Comparison of ENCODE assay signal across 8 cellular contexts in genomic region chr1:120558303-120559060, GRCh38.
DNase-seq lines count a peak whose midpoint lies in the region; ATAC-seq, FAIRE-seq and TF ChIP-seq lines count a peak whose summit lies in the region.
"Not testable (repeated sequence)": the region's sequence is repeated elsewhere in the genome, so short reads cannot be mapped to it uniquely, and the experiment has no call there.

No MANE protein-coding gene starts in this region.

- TF ChIP-seq CTCF in VCaP (conservative IDR thresholded peaks at IDR 0.05); GM12878 (IDR thresholded peaks at IDR 0.05 in 2 of 3, conservative IDR thresholded peaks at IDR 0.05 in 1 of 3; ENCODE audit: control insufficient read depth in 2 of 3, extremely low read depth in 1 of 3, insufficient read depth in 1 of 3, low read depth in 3 of 3, low read length in 3 of 3); upper lobe of right lung (IDR thresholded peaks at IDR 0.05): not testable (repeated sequence)

- TF ChIP-seq POLR2A in GM12878 (IDR thresholded peaks at IDR 0.05; ENCODE audit: low read depth, low read length), result not testable (repeated sequence)

- CTCF ChIA-PET in GM12878 (lab: Yijun Ruan, JAX), result not testable (repeated sequence)

- not testable (repeated sequence) for H3K9ac ChIP-seq in GM12878 (ENCODE audit: control insufficient read depth, insufficient read depth, low read length)

- TF ChIP-seq RAD21 in GM12878 (IDR thresholded peaks at IDR 0.05; ENCODE audit: insufficient read depth, low read depth, low read length), result not testable (repeated sequence)

- H4K20me1 ChIP-seq in GM12878 (ENCODE audit: control insufficient read depth, insufficient read depth), result not testable (repeated sequence)

- peak overlapping the region; percentile 80 for H2AFZ ChIP-seq in GM12878 (ENCODE audit: control insufficient read depth, low read depth, low read length)

- not testable (repeated sequence) for FAIRE-seq in GM12878 (lab: Jason Lieb, UNC)

- in situ Hi-C loops in GM12878 (cut with MboI), result not testable (repeated sequence)

- POLR2A ChIA-PET in GM12878 (lab: Charles Lee), result not testable (repeated sequence)

- peak overlapping the region; percentile 33; the same call in 1 of the 2 replicates for H3K4me2 ChIP-seq in GM12878 (ENCODE audit: control insufficient read depth, insufficient read depth)

- RAD21 ChIA-PET in GM12878 (lab: Charles Lee; ENCODE audit: unreplicated experiment), result not testable (repeated sequence)

- not testable (repeated sequence) for TF ChIP-seq EP300 in GM12878 (IDR thresholded peaks at IDR 0.05; ENCODE audit: borderline replicate concordance in 1 of 2, control insufficient read depth in 1 of 2, low read depth in 2 of 2, low read length in 2 of 2)

- H3K4me1 ChIP-seq in GM12878 (ENCODE audit: control insufficient read depth, insufficient read depth, low read length); upper lobe of right lung: not testable (repeated sequence)

- not testable (repeated sequence) for BruUV-seq in GM12878 (replicated peaks; lab: Mats Ljungman, UMichigan)

- ATAC-seq in GM18858 (IDR thresholded peaks at IDR 0.05; ENCODE audit: unreplicated experiment) (peak; percentile 69), HG02981 (IDR thresholded peaks at IDR 0.05; ENCODE audit: unreplicated experiment) (peak; percentile 86), GM12878 (peak; percentile 91), upper lobe of right lung (peak; percentile 94)

- not testable (repeated sequence) for H3K9me3 ChIP-seq in GM12878 (replicated peaks; ENCODE audit: control insufficient read depth, insufficient read depth, low read length); upper lobe of right lung

- H3K27me3 ChIP-seq in GM12878 (replicated peaks in 1 of 2; ENCODE audit: control insufficient read depth in 2 of 2, insufficient read depth in 2 of 2, low read length in 1 of 2); upper lobe of right lung: not testable (repeated sequence)

- SMC1A ChIA-PET in GM12878 (lab: Charles Lee; ENCODE audit: uncharacterized antibody, unreplicated experiment), result not testable (repeated sequence)

- WGBS in GM12878 (ENCODE audit: insufficient coverage, insufficient replicate concordance, low lambda C conversion rate, missing lambda C conversion rate), result under 1% methylated on average over 23 of the region's 72 CpGs

- intact Hi-C loops in GM12878 (cut with micrococcal nuclease; ENCODE audit: unreplicated experiment); upper lobe of right lung (cut with DNase I): not testable (repeated sequence)

- H3K36me3 ChIP-seq in GM12878 (ENCODE audit: control insufficient read depth in 2 of 2, insufficient read depth in 2 of 2, low read length in 1 of 2); upper lobe of right lung: not testable (repeated sequence)

- H3K4me3 ChIP-seq in GM12878 (peak overlapping the region; percentile 58; the same call in 1 of the 2 replicates), upper lobe of right lung (peak overlapping the region; percentile 62)

- not testable (repeated sequence) for H3K79me2 ChIP-seq in GM12878 (ENCODE audit: control insufficient read depth, insufficient read depth, low read length)

- H3K27ac ChIP-seq in VCaP (peak overlapping the region; percentile 64), upper lobe of right lung (peak overlapping the region; percentile 78)
- H3K27ac ChIP-seq in GM12878 (ENCODE audit: control insufficient read depth, insufficient read depth), result not testable (repeated sequence)

- DNase-seq in NCI-H1930 (lab: John Stamatoyannopoulos, UW), result peak; percentile 58 to 61
- DNase-seq in GM12878 (ENCODE audit: low read depth, low spot score), result not testable (repeated sequence)
- DNase-seq in iPS DF 19.7 (ENCODE audit: low read depth, low spot score), result peak; percentile 45
- peak; percentile 33 for DNase-seq in putamen (ENCODE audit: low spot score)
- DNase-seq in upper lobe of right lung, result peak; percentile 83

TF ChIP-seq in GM12878, 131 proteins besides CTCF, POLR2A, EP300 and RAD21:
- TF ChIP-seq SIX5 (IDR thresholded peaks at IDR 0.05; ENCODE audit: low read depth, low read length, severe bottlenecking) (peak; percentile 24), HCFC1 (IDR thresholded peaks at IDR 0.05; ENCODE audit: low read length) (peak; percentile 31; the same call in 1 of the 2 replicates), YY1 (IDR thresholded peaks at IDR 0.05; ENCODE audit: low read depth, low read length) (0 out of 2 replicates have a peak, but pooled peaks have one; percentile 21), RB1 (IDR thresholded peaks at IDR 0.05; ENCODE audit: borderline replicate concordance) (peak; percentile 65; the same call in 1 of the 2 replicates)
